ENCODE assay signal across 11 cellular contexts in the genomic region with DNA sequence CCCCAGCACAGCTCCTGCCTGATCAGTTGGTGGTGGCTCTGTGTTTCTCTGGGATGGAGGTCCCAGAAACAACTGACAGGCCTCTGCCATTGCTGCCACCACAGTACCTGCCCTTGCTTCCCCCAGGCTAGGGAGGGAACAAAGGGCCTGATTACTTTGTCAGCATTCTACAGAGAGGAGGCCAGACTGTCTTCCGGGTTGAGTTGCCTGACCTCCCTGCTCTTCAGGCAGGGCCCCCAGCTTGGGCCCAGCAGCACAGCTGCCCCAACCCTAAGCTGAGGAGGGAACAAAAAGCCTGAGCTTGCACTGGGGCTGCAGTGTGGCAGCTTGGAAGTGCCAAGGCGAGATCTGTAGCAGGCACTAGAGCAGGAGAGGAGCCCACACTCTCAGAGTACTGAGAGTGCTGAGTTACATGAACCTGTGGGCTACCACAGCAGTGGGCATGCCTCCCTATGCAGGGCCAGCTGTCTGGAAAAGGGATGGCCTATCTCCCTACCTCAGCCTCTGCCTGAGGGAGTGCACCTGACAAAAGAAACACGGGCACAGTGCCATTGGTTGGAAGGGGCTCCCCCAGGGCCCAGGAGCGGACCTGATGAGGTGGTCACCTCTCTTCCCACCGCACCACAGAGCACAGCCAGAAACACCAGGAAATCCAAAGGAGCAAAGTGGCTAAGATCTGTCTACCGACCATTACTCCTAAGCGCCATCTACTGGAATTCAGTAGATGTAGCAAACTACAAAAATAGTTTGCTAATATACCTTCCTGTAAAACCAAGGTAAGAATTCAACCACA. TPM values are rescaled to one million over a fixed set of nuclear protein-coding genes. Genes with fewer than 3 reads are reported as not detected.
A peak's percentile ranks its signal among the peaks of the same experiment; 100 is the strongest.
DNase-seq lines count a peak whose midpoint lies in the region; ATAC-seq, FAIRE-seq and TF ChIP-seq lines count a peak whose summit lies in the region.
"Had no signal": no experiment of that assay in that cellular context is flagged by ENCODE, and none has a peak within 500 bp of the region (broad histone marks: within the 10 kb centered on the region; RNA-seq: fewer than 3 reads in every experiment).

No MANE protein-coding gene starts in this region.

- no peaks in the 10 kb centered on the region for H3K27me3 Mint-ChIP-seq in WTC11 (ENCODE audit: low read depth)
- H3K27me3 Mint-ChIP-seq: activated B cell treated with CpG ODN at 0.5 μM for 24 hours had no signal

- H3K4me1 Mint-ChIP-seq in WTC11: no peaks in the 10 kb centered on the region

- H3K9ac ChIP-seq in HepG2 (ENCODE audit: insufficient read depth, low read depth, low read length): no peak overlapping the region
- H3K9ac ChIP-seq: BLaER1 had no signal

- H3K36me3 ChIP-seq in HepG2 (replicated peaks in 1 of 2; ENCODE audit: control insufficient read depth in 1 of 2, insufficient read depth in 2 of 2, low read length in 2 of 2): peaks cover 3 to 11% of the 10 kb centered on the region in 2 experiments; a peak in 4 of 5 replicates

- peak; percentile 50 for TF ChIP-seq CTCF in WTC11 (IDR thresholded peaks at IDR 0.05)
- TF ChIP-seq CTCF in HepG2 (CRISPR knock-in tag; IDR thresholded peaks at IDR 0.05): peak; percentile 80

- no peak overlapping the region for H2AFZ ChIP-seq in HepG2 (ENCODE audit: low read length)

- H3K27ac ChIP-seq in HepG2 (ENCODE audit: extremely low read length, insufficient read depth, low read length): peak overlapping the region; percentile 58
- H3K27ac ChIP-seq: BLaER1 had no signal

- no peak overlapping the region; the same call in 1 of the 2 replicates for H3K4me2 ChIP-seq in HepG2 (ENCODE audit: low read depth, low read length)
- H3K4me2 ChIP-seq: BLaER1 had no signal

- CTCF ChIA-PET in WTC11 (lab: Charles Lee) (interaction anchor here (0.9 to 2.6 kb wide), 7 partner anchors 18 to 241 kb away, joined by 3 to 17 read pairs (median 5); a partner anchor contains a TSS), HepG2 (lab: Yijun Ruan, JAX; ENCODE audit: low intra/inter-chr PET ratio, low total read pairs) (interaction anchor here (1.6 to 4.5 kb wide), 2 partner anchors 33 to 37 kb away, joined by 7 to 24 read pairs; no protein-coding TSS in a partner anchor)

- TF ChIP-seq EP300 in Ishikawa (IDR thresholded peaks at IDR 0.05; ENCODE audit: borderline replicate concordance) (no peak), HepG2 (IDR thresholded peaks at IDR 0.05; ENCODE audit: low read depth in 2 of 2, low read length in 2 of 2) (no peak), HepG2 (CRISPR knock-in tag; IDR thresholded peaks at IDR 0.05; ENCODE audit: borderline replicate concordance) (no peak)

- BruUV-seq in HepG2 (replicated peaks; lab: Mats Ljungman, UMichigan): no TSS peak

- 34% methylated on average over 7 of the region's 7 CpGs for WGBS in HepG2 (ENCODE audit: low lambda C conversion rate)

- TF ChIP-seq POLR2A in HepG2 (IDR thresholded peaks at IDR 0.05; ENCODE audit: insufficient read depth in 1 of 2, low read depth in 2 of 2, low read length in 2 of 2): no peak

- no peak overlapping the region for H3K27ac Mint-ChIP-seq in WTC11
- H3K27ac Mint-ChIP-seq: activated B cell treated with CpG ODN at 0.5 μM for 24 hours had no signal

- no peaks in the 10 kb centered on the region for H4K20me1 ChIP-seq in HepG2 (ENCODE audit: insufficient read depth, low read length)
- H4K20me1 ChIP-seq: BLaER1 had no signal

- H3K4me3 Mint-ChIP-seq in WTC11: no peak overlapping the region
- H3K4me3 Mint-ChIP-seq: activated B cell treated with CpG ODN at 0.5 μM for 24 hours had no signal

- peaks cover 25% of the 10 kb centered on the region for H3K36me3 Mint-ChIP-seq in WTC11

- intact Hi-C loops in HepG2 (cut with micrococcal nuclease; ENCODE audit: unreplicated experiment): loop anchor here (1.0 kb wide), 1 partner anchor 37 kb away; no protein-coding TSS in a partner anchor

- ATAC-seq in WTC11 (peak; percentile 95), HepG2 (peak; percentile 87), HG03432 (IDR thresholded peaks at IDR 0.05; ENCODE audit: unreplicated experiment) (no peak)

- in situ Hi-C loops in HepG2 (cut with HindIII; ENCODE audit: extremely low pct_ligation_motif_present, low pct_unique_long_range_greater_than_20kb): no loop called here

- no peaks in the 10 kb centered on the region for H3K27me3 ChIP-seq in HepG2 (ENCODE audit: control insufficient read depth in 1 of 2, insufficient read depth in 2 of 2, low read length in 2 of 2)
- H3K27me3 ChIP-seq: BLaER1 had no signal

- no peak overlapping the region for H3K4me3 ChIP-seq in HepG2 (replicated peaks in 1 of 3; ENCODE audit: insufficient read depth in 1 of 3, low read depth in 2 of 3, low read length in 3 of 3)
- H3K4me3 ChIP-seq: BLaER1 had no signal

- peak; percentile 62 for FAIRE-seq in HepG2 (lab: Jason Lieb, UNC)

- peaks cover 15% of the 10 kb centered on the region for H3K4me1 ChIP-seq in HepG2 (ENCODE audit: insufficient read depth, low read length)

- no peaks in the 10 kb centered on the region for H3K79me2 ChIP-seq in HepG2 (ENCODE audit: insufficient read depth, low read length)

- peaks cover 16% of the 10 kb centered on the region for H3K9me3 Mint-ChIP-seq in WTC11

- DNase-seq in NCI-H2029 (lab: John Stamatoyannopoulos, UW): peak; percentile 2
- DNase-seq in NCI-H2029 treated with DMSO at 0.1 percent for 48 hours (lab: John Stamatoyannopoulos, UW): no peak
- DNase-seq in WTC11 (ENCODE audit: low spot score): no peak
- peak; percentile 30 for DNase-seq in HepG2 (ENCODE audit: low spot score)
- DNase-seq in pons (ENCODE audit: low spot score): no peak
- DNase-seq in activated gamma-delta T cell (lab: John Stamatoyannopoulos, UW): no peak
- DNase-seq: activated B cell treated with CpG ODN at 0.5 μM for 24 hours, right cardiac atrium had no signal

- POLR2A ChIA-PET in WTC11 (lab: Charles Lee) (no interaction called here), HepG2 (lab: Yijun Ruan, JAX) (interaction anchor here (0.6 to 3.6 kb wide), 5 partner anchors 12 to 108 kb away, joined by 3 to 20 read pairs (median 3); a partner anchor contains a TSS)

- TF ChIP-seq RAD21 in Ishikawa (IDR thresholded peaks at IDR 0.05; ENCODE audit: low read depth) (peak; percentile 60), HepG2 (CRISPR knock-in tag; IDR thresholded peaks at IDR 0.05) (peak; percentile 60)

- no peaks in the 10 kb centered on the region for H3K9me3 ChIP-seq in HepG2 (ENCODE audit: low read length)

TF ChIP-seq in WTC11, 78 proteins besides CTCF, POLR2A, EP300 and RAD21 (continues in another document):
- TF ChIP-seq ZNF138 (CRISPR knock-in tag; conservative IDR thresholded peaks at IDR 0.05): 0 out of 2 replicates have a peak, but pooled peaks have one; percentile 41

TF ChIP-seq in HepG2, 621 proteins besides CTCF, POLR2A, EP300 and RAD21 (continues in another document):
- peak; percentile 3; the same call in 1 of the 2 replicates for TF ChIP-seq SAP130 (CRISPR knock-in tag; IDR thresholded peaks at IDR 0.05; ENCODE audit: low read depth)

RNA-seq across cellular contexts. Expression of a gene that starts 24.4 kb away (rescaled TPM):
- total RNA-seq in WTC11 (2021): 20.2 to 20.7 TPM (median 20.2 TPM) in 3 replicates
- 39.1 and 47.6 TPM in 2 replicates for total RNA-seq in HepG2 (2016; rRNA removed; fragmentation: Illumina TruSeq; extraction: Trizol)
- 22.0 and 24.4 TPM in 2 replicates for total RNA-seq in HepG2 (2016; cell fraction: cytosol; rRNA removed; fragmentation: Illumina TruSeq; extraction: Trizol; ENCODE audit: low read depth)
- total RNA-seq in HepG2 (2016; cell fraction: insoluble cytoplasmic fraction; rRNA removed; fragmentation: Illumina TruSeq; extraction: Trizol): 42.6 and 49.3 TPM in 2 replicates
- 48.8 and 50.6 TPM in 2 replicates for total RNA-seq in HepG2 (2016; cell fraction: membrane; rRNA removed; fragmentation: Illumina TruSeq; extraction: Trizol)
- 23.6 and 26.4 TPM in 2 replicates for total RNA-seq in HepG2 (2016; cell fraction: nucleus; rRNA removed; fragmentation: Illumina TruSeq; extraction: Trizol)
- 16.7 and 17.3 TPM in 2 replicates for polyA plus RNA-seq in HepG2 (2011; rRNA removed)
- 18.4 TPM in 2 replicates for polyA plus RNA-seq in HepG2 (2011; cell fraction: cytosol; rRNA removed)
- polyA plus RNA-seq in HepG2 (2011; cell fraction: nucleus; rRNA removed): 13.4 and 16.0 TPM in 2 replicates
- 15.2 and 20.8 TPM in 2 replicates for polyA plus RNA-seq in HepG2 (2012)
- polyA plus RNA-seq in HepG2 (2016; cell fraction: cytosol; fragmentation: Illumina TruSeq; extraction: Trizol; ENCODE audit: low read depth): 16.9 and 21.3 TPM in 2 replicates
- 29.3 and 33.6 TPM in 2 replicates for polyA plus RNA-seq in HepG2 (2016; cell fraction: insoluble cytoplasmic fraction; fragmentation: Illumina TruSeq; extraction: Trizol; ENCODE audit: low read depth)
- polyA plus RNA-seq in HepG2 (2016; cell fraction: membrane; fragmentation: Illumina TruSeq; extraction: Trizol; ENCODE audit: low read depth): 26.5 and 28.3 TPM in 2 replicates
- polyA plus RNA-seq in HepG2 (2016; cell fraction: nucleus; fragmentation: Illumina TruSeq; extraction: Trizol; ENCODE audit: insufficient read depth, low read depth): 21.7 and 25.2 TPM in 2 replicates
- 51.4 and 76.4 TPM in 2 replicates for polyA minus RNA-seq in HepG2 (2011; rRNA and poly(A)+ RNA removed; ENCODE audit: low replicate concordance)
- polyA minus RNA-seq in HepG2 (2011; cell fraction: cytosol; rRNA and poly(A)+ RNA removed): 18.8 and 20.9 TPM in 2 replicates
- polyA minus RNA-seq in HepG2 (2011; cell fraction: nucleus; rRNA and poly(A)+ RNA removed): 15.6 and 18.8 TPM in 2 replicates

RNA-seq across cellular contexts. Expression of a gene that starts 42.9 kb away (rescaled TPM):
- total RNA-seq in WTC11 (2021) (25.5 to 28.0 TPM (median 26.1 TPM) in 3 replicates), HepG2 (2016; rRNA removed; fragmentation: Illumina TruSeq; extraction: Trizol) (34.1 and 43.5 TPM in 2 replicates)
- 16.8 and 19.4 TPM in 2 replicates for total RNA-seq in HepG2 (2016; cell fraction: cytosol; rRNA removed; fragmentation: Illumina TruSeq; extraction: Trizol; ENCODE audit: low read depth)
- total RNA-seq in HepG2 (2016; cell fraction: insoluble cytoplasmic fraction; rRNA removed; fragmentation: Illumina TruSeq; extraction: Trizol): 33.0 and 40.4 TPM in 2 replicates
- total RNA-seq in HepG2 (2016; cell fraction: membrane; rRNA removed; fragmentation: Illumina TruSeq; extraction: Trizol): 18.7 and 19.6 TPM in 2 replicates
- 23.7 and 27.9 TPM in 2 replicates for total RNA-seq in HepG2 (2016; cell fraction: nucleus; rRNA removed; fragmentation: Illumina TruSeq; extraction: Trizol)
- polyA plus RNA-seq in HepG2 (2011; rRNA removed): 20.4 and 23.7 TPM in 2 replicates
- 11.8 and 14.3 TPM in 2 replicates for polyA plus RNA-seq in HepG2 (2011; cell fraction: cytosol; rRNA removed)
- polyA plus RNA-seq in HepG2 (2011; cell fraction: nucleus; rRNA removed): 13.6 and 19.3 TPM in 2 replicates
- polyA plus RNA-seq in HepG2 (2012): 20.1 and 23.9 TPM in 2 replicates
- polyA plus RNA-seq in HepG2 (2016; cell fraction: cytosol; fragmentation: Illumina TruSeq; extraction: Trizol; ENCODE audit: low read depth): 15.7 and 16.2 TPM in 2 replicates
- polyA plus RNA-seq in HepG2 (2016; cell fraction: insoluble cytoplasmic fraction; fragmentation: Illumina TruSeq; extraction: Trizol; ENCODE audit: low read depth): 41.7 and 42.1 TPM in 2 replicates
- polyA plus RNA-seq in HepG2 (2016; cell fraction: membrane; fragmentation: Illumina TruSeq; extraction: Trizol; ENCODE audit: low read depth): 14.6 and 14.8 TPM in 2 replicates
- 33.3 and 34.6 TPM in 2 replicates for polyA plus RNA-seq in HepG2 (2016; cell fraction: nucleus; fragmentation: Illumina TruSeq; extraction: Trizol; ENCODE audit: insufficient read depth, low read depth)
- 4.6 and 5.6 TPM in 2 replicates for polyA minus RNA-seq in HepG2 (2011; rRNA and poly(A)+ RNA removed; ENCODE audit: low replicate concordance)
- 6.1 and 9.2 TPM in 2 replicates for polyA minus RNA-seq in HepG2 (2011; cell fraction: cytosol; rRNA and poly(A)+ RNA removed)
- polyA minus RNA-seq in HepG2 (2011; cell fraction: nucleus; rRNA and poly(A)+ RNA removed): 23.2 and 39.9 TPM in 2 replicates

Comparison
In these comparisons a context has a peak if more than half of its experiments do, and no peak if none do; other contexts are left out.
1. DNase-seq: peak in NCI-H2029 (single experiment) and HepG2 (single experiment); none in NCI-H2029 treated with DMSO at 0.1 percent for 48 hours (single experiment), WTC11 (single experiment), pons (single experiment) and activated gamma-delta T cell (single experiment).